In genomic region chr14:99983251-99984012, GRCh38 we compare ENCODE assay signal across 22 cellular contexts.
A peak's percentile ranks its signal among the peaks of the same experiment; 100 is the strongest.
DNase-seq lines count a peak whose midpoint lies in the region; ATAC-seq, FAIRE-seq and TF ChIP-seq lines count a peak whose summit lies in the region.
"Had no signal": no experiment of that assay in that cellular context is flagged by ENCODE, and none has a peak within 500 bp of the region (broad histone marks: within the 10 kb centered on the region; RNA-seq: fewer than 3 reads in every experiment).

No MANE protein-coding gene starts in this region.

- no peaks in the 10 kb centered on the region for H3K9me1 ChIP-seq in endothelial cell of umbilical vein (replicated peaks; ENCODE audit: control insufficient read depth, extremely low read depth, insufficient read depth, low read length)

- H3K27ac ChIP-seq in RWPE2 (ENCODE audit: poor library complexity, severe bottlenecking), result peak overlapping the region; percentile 3
- H3K27ac ChIP-seq in endothelial cell of umbilical vein (ENCODE audit: insufficient read depth, low read depth, low read length), result no peak overlapping the region
- H3K27ac ChIP-seq in thymus (ENCODE audit: low read depth), result peak overlapping the region; percentile 40
- H3K27ac ChIP-seq: foreskin keratinocyte, left ventricle myocardium inferior, prostate gland had no signal

- peaks cover 5% of the 10 kb centered on the region for H3K9me3 Mint-ChIP-seq in activated naive CD4-positive, alpha-beta T cell treated with anti-CD3 and anti-CD28 coated beads, Interleukin-2, amount 10 ng/mL, durations not matched to agents 7 days and 5 days
- H3K9me3 Mint-ChIP-seq in activated naive CD4-positive, alpha-beta T cell treated with anti-CD3 and anti-CD28 coated beads, Interleukin-2, amount 50 U/mL, for 72 hours, result no peaks in the 10 kb centered on the region
- H3K9me3 Mint-ChIP-seq: activated CD4-positive, alpha-beta T cell treated with anti-CD3 and anti-CD28 coated beads, Interleukin-2, amount 10 ng/mL, durations not matched to agents 24 days and 14 days; central memory CD8-positive, alpha-beta T cell; immature natural killer cell had no signal

- FAIRE-seq in endothelial cell of umbilical vein (lab: Jason Lieb, UNC), result peak; percentile 50
- FAIRE-seq: urothelium cell line had no signal

- TF ChIP-seq CTCF in RWPE2 (IDR thresholded peaks at IDR 0.05; ENCODE audit: poor library complexity, severe bottlenecking) (no peak), endothelial cell of umbilical vein (IDR thresholded peaks at IDR 0.05; ENCODE audit: extremely low read depth in 1 of 2, insufficient read depth in 1 of 2, low read depth in 1 of 2, low read length in 2 of 2) (no peak)

- H3K9ac ChIP-seq in endothelial cell of umbilical vein (replicated peaks; ENCODE audit: extremely low read depth, insufficient read depth, low read length), result no peak overlapping the region

- POLR2A ChIA-PET in endothelial cell of umbilical vein (lab: Charles Lee), result interaction anchor here (0.7 kb wide), 1 partner anchor 13 kb away, joined by 3 read pairs; no protein-coding TSS in a partner anchor

- H3K4me1 Mint-ChIP-seq in activated naive CD4-positive, alpha-beta T cell treated with anti-CD3 and anti-CD28 coated beads, Interleukin-2, amount 10 ng/mL, durations not matched to agents 7 days and 5 days, result peaks cover 17% of the 10 kb centered on the region
- H3K4me1 Mint-ChIP-seq: central memory CD8-positive, alpha-beta T cell had no signal

- WGBS in thymus, result 91% methylated on average over 4 of the region's 4 CpGs

- peak overlapping the region; percentile 22 for H3K27ac Mint-ChIP-seq in activated naive CD4-positive, alpha-beta T cell treated with anti-CD3 and anti-CD28 coated beads, Interleukin-2, amount 10 ng/mL, durations not matched to agents 7 days and 5 days
- H3K27ac Mint-ChIP-seq in activated naive CD4-positive, alpha-beta T cell treated with anti-CD3 and anti-CD28 coated beads, Interleukin-2, amount 50 U/mL, for 72 hours, result peak overlapping the region in 1 of 2 donors; percentile 28
- H3K27ac Mint-ChIP-seq: activated CD4-positive, alpha-beta T cell treated with anti-CD3 and anti-CD28 coated beads, Interleukin-2, amount 10 ng/mL, durations not matched to agents 24 days and 14 days had no signal

- no peak for DNase-seq in activated naive CD4-positive, alpha-beta T cell treated with anti-CD3 and anti-CD28 coated beads, Interleukin-2, amount 10 ng/mL, durations not matched to agents 7 days and 5 days
- DNase-seq in activated naive CD4-positive, alpha-beta T cell treated with anti-CD3 and anti-CD28 coated beads, Interleukin-2, amount 50 U/mL, for 72 hours (ENCODE audit: low spot score in 2 of 2), result no peak
- no peak for DNase-seq in RWPE2 (ENCODE audit: low spot score)
- DNase-seq in endothelial cell of umbilical vein (ENCODE audit: low read depth, low spot score), result peak; percentile 18
- no peak for DNase-seq in OCI-M2 (lab: John Stamatoyannopoulos, UW; ENCODE audit: unreplicated experiment)
- no peak for DNase-seq in epidermal melanocyte (ENCODE audit: insufficient read length, low spot score)
- no peak for DNase-seq in NCI-H2081 treated with DMSO at 0.1 percent for 48 hours (lab: John Stamatoyannopoulos, UW)
- DNase-seq: ACHN; activated CD4-positive, alpha-beta T cell treated with anti-CD3 and anti-CD28 coated beads, Interleukin-2, amount 10 ng/mL, durations not matched to agents 24 days and 14 days; activated CD8-positive, alpha-beta memory T cell treated with anti-CD3 and anti-CD28 coated beads, Interleukin-2, amount 50 U/mL, for 4 hours; activated effector memory CD4-positive, alpha-beta T cell treated with anti-CD3 and anti-CD28 coated beads, Interleukin-2, amount 50 U/mL, for 16 hours; aorta; CD8-positive, alpha-beta memory T cell; foreskin keratinocyte; immature natural killer cell; left ventricle myocardium inferior; Right ventricle myocardium superior had no signal

- CTCF ChIA-PET in activated naive CD4-positive, alpha-beta T cell treated with anti-CD3 and anti-CD28 coated beads, Interleukin-2, amount 10 ng/mL, durations not matched to agents 7 days and 5 days (lab: Charles Lee), result interaction anchor here (0.9 to 6.4 kb wide), 18 partner anchors 9 to 209 kb away, joined by 3 to 67 read pairs (median 4); no protein-coding TSS in a partner anchor
- CTCF ChIA-PET in endothelial cell of umbilical vein (lab: Charles Lee), result interaction anchor here (0.6 to 5.0 kb wide), 23 partner anchors 8 to 295 kb away, joined by 3 to 150 read pairs (median 5); no protein-coding TSS in a partner anchor

- H3K27me3 Mint-ChIP-seq in activated naive CD4-positive, alpha-beta T cell treated with anti-CD3 and anti-CD28 coated beads, Interleukin-2, amount 10 ng/mL, durations not matched to agents 7 days and 5 days, result no peaks in the 10 kb centered on the region
- H3K27me3 Mint-ChIP-seq: CD8-positive, alpha-beta memory T cell; central memory CD8-positive, alpha-beta T cell had no signal

- no peak overlapping the region for H3K4me3 ChIP-seq in RWPE2 (ENCODE audit: severe bottlenecking)
- no peak overlapping the region for H3K4me3 ChIP-seq in endothelial cell of umbilical vein (replicated peaks in 1 of 3; ENCODE audit: insufficient read depth in 1 of 3, low read depth in 1 of 3, low read length in 3 of 3)
- H3K4me3 ChIP-seq in thymus (ENCODE audit: low read length), result no peak overlapping the region
- H3K4me3 ChIP-seq: K562, left ventricle myocardium inferior, prostate gland had no signal

- no peak overlapping the region for H3K4me2 ChIP-seq in endothelial cell of umbilical vein (ENCODE audit: insufficient read depth, low read length)

- peaks cover 35% of the 10 kb centered on the region for H3K4me1 ChIP-seq in RWPE2 (ENCODE audit: insufficient read depth, poor library complexity, severe bottlenecking)
- H3K4me1 ChIP-seq in endothelial cell of umbilical vein (ENCODE audit: control insufficient read depth, extremely low read depth, insufficient read depth, low read length), result peaks cover 6% of the 10 kb centered on the region
- H3K4me1 ChIP-seq in thymus (ENCODE audit: control insufficient read depth, insufficient read depth, low read length), result no peaks in the 10 kb centered on the region
- H3K4me1 ChIP-seq: foreskin keratinocyte had no signal

- intact Hi-C loops in endothelial cell of umbilical vein (cut with micrococcal nuclease), result loop anchor here (2.0 kb wide), 1 partner anchor 393 kb away; the partner anchor contains the start of gene WDR25

- H3K79me2 ChIP-seq in endothelial cell of umbilical vein (ENCODE audit: control insufficient read depth, insufficient read depth, low read length), result peaks cover 12% of the 10 kb centered on the region

- TF ChIP-seq POLR2A in endothelial cell of umbilical vein (IDR thresholded peaks at IDR 0.05; ENCODE audit: low read depth, low read length), result no peak

- H3K36me3 ChIP-seq in RWPE2 (ENCODE audit: low read depth), result 0 out of 2 replicates have a peak, but pooled peaks cover 4% of the 10 kb centered on the region
- no peaks in the 10 kb centered on the region for H3K36me3 ChIP-seq in endothelial cell of umbilical vein (ENCODE audit: control insufficient read depth in 2 of 2, extremely low read depth in 1 of 2, insufficient read depth in 2 of 2, low read length in 2 of 2)
- no peaks in the 10 kb centered on the region for H3K36me3 ChIP-seq in thymus (ENCODE audit: control insufficient read depth, insufficient read depth)
- H3K36me3 ChIP-seq: left ventricle myocardium inferior, prostate gland had no signal

- H3K27me3 ChIP-seq in RWPE2 (ENCODE audit: insufficient read depth, poor library complexity, severe bottlenecking) (no peaks in the 10 kb centered on the region), endothelial cell of umbilical vein (ENCODE audit: control insufficient read depth in 2 of 2, insufficient read depth in 2 of 2, low read length in 2 of 2) (no peaks in the 10 kb centered on the region), thymus (ENCODE audit: control insufficient read depth, insufficient read depth) (no peaks in the 10 kb centered on the region)
- H3K27me3 ChIP-seq: foreskin keratinocyte had no signal

- dilution Hi-C loops in endothelial cell of umbilical vein (cut with MboI; ENCODE audit: extremely low pct_ligation_motif_present, low sequenced_read_pairs), result no loop called here

- no peaks in the 10 kb centered on the region for H4K20me1 ChIP-seq in endothelial cell of umbilical vein (replicated peaks; ENCODE audit: control insufficient read depth, extremely low read depth, insufficient read depth, low read length)

- H3K36me3 Mint-ChIP-seq in activated naive CD4-positive, alpha-beta T cell treated with anti-CD3 and anti-CD28 coated beads, Interleukin-2, amount 10 ng/mL, durations not matched to agents 7 days and 5 days, result no peaks in the 10 kb centered on the region
- H3K36me3 Mint-ChIP-seq in activated naive CD4-positive, alpha-beta T cell treated with anti-CD3 and anti-CD28 coated beads, Interleukin-2, amount 50 U/mL, for 72 hours, result peaks cover 0 to 7% of the 10 kb centered on the region in 2 donors
- H3K36me3 Mint-ChIP-seq: immature natural killer cell had no signal

- H2AFZ ChIP-seq in endothelial cell of umbilical vein (ENCODE audit: low read depth, low read length), result no peak overlapping the region

- no peak for ATAC-seq in activated naive CD4-positive, alpha-beta T cell treated with anti-CD3 and anti-CD28 coated beads, Interleukin-2, amount 50 U/mL, for 72 hours
- ATAC-seq in RWPE2 (ENCODE audit: low read depth), result no peak

- H3K9me3 ChIP-seq in RWPE2 (ENCODE audit: severe bottlenecking) (no peaks in the 10 kb centered on the region), endothelial cell of umbilical vein (replicated peaks; ENCODE audit: control insufficient read depth, insufficient read depth, low read length) (no peaks in the 10 kb centered on the region), thymus (ENCODE audit: control insufficient read depth) (no peaks in the 10 kb centered on the region)
- H3K9me3 ChIP-seq: prostate gland had no signal

- no TSS peak for BruUV-seq in endothelial cell of umbilical vein (replicated peaks; lab: Mats Ljungman, UMichigan)

- H3K4me3 Mint-ChIP-seq in activated naive CD4-positive, alpha-beta T cell treated with anti-CD3 and anti-CD28 coated beads, Interleukin-2, amount 10 ng/mL, durations not matched to agents 7 days and 5 days, result no peak overlapping the region
- H3K4me3 Mint-ChIP-seq: activated CD4-positive, alpha-beta T cell treated with anti-CD3 and anti-CD28 coated beads, Interleukin-2, amount 10 ng/mL, durations not matched to agents 24 days and 14 days; CD8-positive, alpha-beta memory T cell; central memory CD8-positive, alpha-beta T cell; immature natural killer cell had no signal

TF ChIP-seq in endothelial cell of umbilical vein, 7 proteins besides CTCF, POLR2A, EP300 and RAD21:
- TF ChIP-seq FOS (IDR thresholded peaks at IDR 0.05; ENCODE audit: borderline replicate concordance, insufficient read depth, low read length) (no peak), JUN (IDR thresholded peaks at IDR 0.05; ENCODE audit: borderline replicate concordance, insufficient read depth, insufficient read length, low read depth) (no peak), MYC (IDR thresholded peaks at IDR 0.05; ENCODE audit: low read depth, low read length) (no peak), GATA2 (IDR thresholded peaks at IDR 0.05; ENCODE audit: insufficient read depth, insufficient read length, low read depth, low read length) (no peak), POLR2AphosphoS5 (IDR thresholded peaks at IDR 0.05; ENCODE audit: insufficient read depth, low read depth, low read length) (no peak)
